In genomic region chr19:55080915-55081772, GRCh38 we compare ENCODE assay signal across 9 cellular contexts. TPM values are rescaled to one million over a fixed set of nuclear protein-coding genes. Genes with fewer than 3 reads are reported as not detected.
A peak's percentile ranks its signal among the peaks of the same experiment; 100 is the strongest.
DNase-seq lines count a peak whose midpoint lies in the region; ATAC-seq and FAIRE-seq lines count a peak whose summit lies in the region.
"Had no signal": no experiment of that assay in that cellular context is flagged by ENCODE, and none has a peak within 500 bp of the region (broad histone marks: within the 10 kb centered on the region; RNA-seq: fewer than 3 reads in every experiment).

No MANE protein-coding gene starts in this region.

- POLR2A ChIA-PET in activated CD4-positive, alpha-beta memory T cell treated with anti-CD3 and anti-CD28 coated beads for 36 hours (lab: Charles Lee) = no interaction called here

- no peak for FAIRE-seq in RCC 7860 (lab: Jason Lieb, UNC)
- FAIRE-seq: endometrium had no signal

- H3K27me3 Mint-ChIP-seq in activated CD4-positive, alpha-beta memory T cell treated with anti-CD3 and anti-CD28 coated beads for 36 hours = peaks cover 57% of the 10 kb centered on the region
- peaks cover 33 to 80% of the 10 kb centered on the region in 2 donors for H3K27me3 Mint-ChIP-seq in effector memory CD8-positive, alpha-beta T cell

- DNase-seq in GM03348 (ENCODE audit: low spot score) (peak; percentile 75), NCI-H69 (lab: John Stamatoyannopoulos, UW) (peak; percentile 79), mucosa of gallbladder (ENCODE audit: low spot score) (peak; percentile 75), RCC 7860 (ENCODE audit: low spot score) (no peak)
- DNase-seq in activated CD4-positive, alpha-beta memory T cell treated with anti-CD3 and anti-CD28 coated beads for 36 hours = peak; percentile 96
- DNase-seq in effector memory CD8-positive, alpha-beta T cell = peak; percentile 89 to 94 (median 90)
- peak; percentile 97 for DNase-seq in stimulated activated CD8-positive, alpha-beta memory T cell treated with anti-CD3 and anti-CD28 coated beads, Interleukin-4, amount 100 ng/mL, for 48 hours

- CTCF ChIA-PET in activated CD4-positive, alpha-beta memory T cell treated with anti-CD3 and anti-CD28 coated beads for 36 hours (lab: Charles Lee) = no interaction called here

- H3K4me3 Mint-ChIP-seq in activated CD4-positive, alpha-beta memory T cell treated with anti-CD3 and anti-CD28 coated beads for 36 hours = peak overlapping the region; percentile 72
- peak overlapping the region; percentile 74 to 84 for H3K4me3 Mint-ChIP-seq in effector memory CD8-positive, alpha-beta T cell

- H3K4me1 Mint-ChIP-seq in activated CD4-positive, alpha-beta memory T cell treated with anti-CD3 and anti-CD28 coated beads for 36 hours (ENCODE audit: low read depth) = peaks cover 23% of the 10 kb centered on the region
- H3K4me1 Mint-ChIP-seq in effector memory CD8-positive, alpha-beta T cell (ENCODE audit: low read depth in 2 of 2) = peaks cover 14 to 21% of the 10 kb centered on the region in 2 donors

- peaks cover 2% of the 10 kb centered on the region for H3K36me3 Mint-ChIP-seq in activated CD4-positive, alpha-beta memory T cell treated with anti-CD3 and anti-CD28 coated beads for 36 hours
- peaks cover 14% of the 10 kb centered on the region for H3K36me3 Mint-ChIP-seq in effector memory CD8-positive, alpha-beta T cell (ENCODE audit: insufficient read depth)

- peak; percentile 58 for ATAC-seq in HG02970 (IDR thresholded peaks at IDR 0.05; ENCODE audit: low FRiP score, unreplicated experiment)
- ATAC-seq in effector memory CD8-positive, alpha-beta T cell (replicated peaks) = peak; percentile 86

- no peak overlapping the region for H3K27ac Mint-ChIP-seq in activated CD4-positive, alpha-beta memory T cell treated with anti-CD3 and anti-CD28 coated beads for 36 hours
- H3K27ac Mint-ChIP-seq in effector memory CD8-positive, alpha-beta T cell = peak overlapping the region; percentile 36 to 67

- no peaks in the 10 kb centered on the region for H3K9me3 Mint-ChIP-seq in activated CD4-positive, alpha-beta memory T cell treated with anti-CD3 and anti-CD28 coated beads for 36 hours
- H3K9me3 Mint-ChIP-seq in effector memory CD8-positive, alpha-beta T cell = no peaks in the 10 kb centered on the region

- intact Hi-C loops in activated CD4-positive, alpha-beta memory T cell treated with anti-CD3 and anti-CD28 coated beads for 36 hours (cut with micrococcal nuclease) = loop anchor here (1.0 to 2.0 kb wide), 2 partner anchors 18 to 36 kb away; partner anchors contain the start of genes PPP1R12C and RDH13

RNA-seq across cellular contexts. Expression of gene EPS8L1, which starts 5.5 kb away (rescaled TPM):
- 1 to 10 TPM; 2.2 to 2.7 TPM for total RNA-seq in activated CD4-positive, alpha-beta memory T cell treated with anti-CD3 and anti-CD28 coated beads for 36 hours
- 127 TPM for total RNA-seq in mucosa of gallbladder

RNA-seq across cellular contexts. Expression of gene RDH13, which starts 18.2 kb away (rescaled TPM):
- 10 to 100 TPM; 11.0 to 12.8 TPM for total RNA-seq in activated CD4-positive, alpha-beta memory T cell treated with anti-CD3 and anti-CD28 coated beads for 36 hours
- total RNA-seq in mucosa of gallbladder = 63.0 TPM

RNA-seq across cellular contexts. Expression of gene PPP1R12C, which starts 36.3 kb away (rescaled TPM):
- 10 to 100 TPM; 62.7 to 73.2 TPM for total RNA-seq in activated CD4-positive, alpha-beta memory T cell treated with anti-CD3 and anti-CD28 coated beads for 36 hours
- total RNA-seq in mucosa of gallbladder = 189 TPM

RNA-seq across cellular contexts. Expression of gene GP6, which starts 43.1 kb away (rescaled TPM):
- total RNA-seq in activated CD4-positive, alpha-beta memory T cell treated with anti-CD3 and anti-CD28 coated beads for 36 hours = not detected
- 0.72 TPM for total RNA-seq in mucosa of gallbladder

Comparison
In these comparisons a context has a peak if more than half of its experiments do, and no peak if none do; other contexts are left out.
1. RNA of gene EPS8L1, which starts 5.5 kb away (total RNA-seq): 127 TPM in mucosa of gallbladder (single experiment); 2.2 to 2.7 TPM in activated CD4-positive, alpha-beta memory T cell treated with anti-CD3 and anti-CD28 coated beads for 36 hours; every median in the first group is over 10 times any median in the second.